In genomic region chr22:49892226-49892899, GRCh38 we compare ENCODE assay signal across 17 cellular contexts.
"Had no signal": no experiment of that assay in that cellular context is flagged by ENCODE, and none has a peak within 500 bp of the region (broad histone marks: within the 10 kb centered on the region; RNA-seq: fewer than 3 reads in every experiment).

No MANE protein-coding gene starts in this region.

- H3K4me3 ChIP-seq: coronary artery, left lung, neural progenitor cell had no signal

- FAIRE-seq: endothelial cell of umbilical vein, TTC549 had no signal

- H3K27me3 ChIP-seq: foreskin keratinocyte, left lung, neural progenitor cell had no signal

- H3K27ac ChIP-seq: coronary artery, foreskin keratinocyte, left lung, neural progenitor cell, parathyroid adenoma had no signal

- H3K9ac ChIP-seq: neural progenitor cell, parathyroid adenoma had no signal

- ATAC-seq: foreskin keratinocyte, left lung, sciatic nerve had no signal

- H3K4me1 ChIP-seq: left lung, neural progenitor cell, parathyroid adenoma had no signal

- DNase-seq: activated CD4-positive, alpha-beta T cell treated with anti-CD3 and anti-CD28 coated beads, Interleukin-2, amount 10 ng/mL, durations not matched to agents 7 days and 5 days; activated CD4-positive, CD25-positive, alpha-beta regulatory T cell; activated gamma-delta T cell; activated T-cell treated with anti-CD3 and anti-CD28 coated beads, Interleukin-2, amount 50 U/mL, for 1 hour; effector CD4-positive, alpha-beta T cell; foreskin keratinocyte; islet precursor cell; left lung; stimulated activated CD4-positive, alpha-beta T cell treated with anti-CD3 and anti-CD28 coated beads, Interleukin-12 subunit alpha, Interleukin-12 subunit beta, amount 100 ng/mL, for 4 hours; stimulated activated naive CD4-positive, alpha-beta T cell treated with Interleukin-2 at 50 U/mL for 16 hours; T-helper 2 cell had no signal
